ENCODE assay signal across 22 cellular contexts in the genomic region with DNA sequence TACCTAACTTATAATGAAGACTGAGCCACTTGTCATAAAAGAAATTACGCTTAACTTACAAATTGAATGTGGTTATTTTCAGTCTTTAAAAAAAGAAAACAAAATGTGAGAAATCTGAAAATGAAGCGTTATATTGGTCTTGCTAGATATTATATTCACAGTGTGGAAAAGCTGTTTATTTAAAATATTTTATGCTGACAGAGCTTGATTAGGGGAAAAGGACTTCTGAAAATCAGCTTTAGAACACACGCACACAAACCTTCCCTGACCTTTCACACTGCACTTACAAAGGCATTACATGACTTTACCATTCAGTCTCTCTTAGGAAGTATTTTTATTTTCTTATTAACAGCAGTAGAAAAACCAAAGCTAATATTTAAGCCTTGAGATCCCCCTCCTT.
"Had no signal": no experiment of that assay in that cellular context is flagged by ENCODE, and none has a peak within 500 bp of the region (broad histone marks: within the 10 kb centered on the region; RNA-seq: fewer than 3 reads in every experiment).

No MANE protein-coding gene starts in this region.

- H3K9me3 ChIP-seq: MG63, SJSA1 had no signal

- H3K4me3 ChIP-seq: MG63, SJSA1, SK-N-MC had no signal

- H3K27me3 ChIP-seq: MG63, SJSA1 had no signal

- H3K4me1 ChIP-seq: SJSA1 had no signal

- H3K36me3 ChIP-seq: MG63, SJSA1 had no signal

- DNase-seq: Karpas-422, KG1, MG63, NCI-H1092, NCI-H1105 treated with DMSO at 0.1 percent for 48 hours, NCI-H1417 treated with DMSO at 0.1 percent for 48 hours, NCI-H1694 treated with DMSO at 0.1 percent for 48 hours, NCI-H1930, NCI-H2081 treated with DMSO at 0.1 percent for 48 hours, NCI-H2171, NCI-H226, NCI-H446, NCI-H510A, NCI-H524 treated with DMSO at 0.1 percent for 48 hours, Right ventricle myocardium superior, RPMI8226, SIG-M5, SW 1271, T-cell had no signal

- FAIRE-seq: RCC 7860 had no signal

- H3K27ac ChIP-seq: SJSA1, SK-N-MC had no signal

- ATAC-seq: T-cell had no signal
